9 cellular contexts compared by ENCODE assay signal in genomic region chr12:57888407-57889157, GRCh38. TPM values are rescaled to one million over a fixed set of nuclear protein-coding genes. Genes with fewer than 3 reads are reported as not detected.
A peak's percentile ranks its signal among the peaks of the same experiment; 100 is the strongest.
DNase-seq lines count a peak whose midpoint lies in the region; ATAC-seq, FAIRE-seq and TF ChIP-seq lines count a peak whose summit lies in the region.
"Had no signal": no experiment of that assay in that cellular context is flagged by ENCODE, and none has a peak within 500 bp of the region (broad histone marks: within the 10 kb centered on the region; RNA-seq: fewer than 3 reads in every experiment).

No MANE protein-coding gene starts in this region.

- TF ChIP-seq POLR2A in GM12892 (IDR thresholded peaks at IDR 0.05; ENCODE audit: low read depth, low read length) = no peak

- intact Hi-C loops in pancreas (cut with DNase I) = no loop called here

- H3K36me3 ChIP-seq in pancreas = no peaks in the 10 kb centered on the region

- peaks cover 0 to 13% (median 0%) of the 10 kb centered on the region in 3 donors for H3K4me1 ChIP-seq in pancreas

- DNase-seq in DMS53 (lab: John Stamatoyannopoulos, UW) (peak; percentile 92), NCI-H146 treated with DMSO at 0.1 percent for 48 hours (lab: John Stamatoyannopoulos, UW; ENCODE audit: unreplicated experiment) (peak; percentile 78), fibroblast of the aortic adventitia (ENCODE audit: low read depth) (peak; percentile 76), pancreas (no peak), DMS114 treated with DMSO at 0.1 percent for 48 hours (lab: John Stamatoyannopoulos, UW; ENCODE audit: unreplicated experiment) (no peak), GM12892 (ENCODE audit: insufficient read length) (no peak)
- DNase-seq in stimulated activated CD4-positive, alpha-beta T cell treated with anti-CD3 and anti-CD28 coated beads, Interleukin-4, amount 100 ng/mL, for 1 hour = no peak

- FAIRE-seq in pancreas (lab: Jason Lieb, UNC) (no peak), GM12892 (lab: Jason Lieb, UNC) (no peak)

- H3K4me3 ChIP-seq in WI38 (ENCODE audit: low read depth, low read length) (peak overlapping the region; percentile 32), fibroblast of the aortic adventitia (ENCODE audit: low read depth, low read length) (peak overlapping the region; percentile 40), pancreas (no peak overlapping the region)

- H3K27me3 ChIP-seq in pancreas = no peaks in the 10 kb centered on the region

- H3K9me3 ChIP-seq in pancreas = no peaks in the 10 kb centered on the region

- TF ChIP-seq CTCF in WI38 (IDR thresholded peaks at IDR 0.05; ENCODE audit: low read depth, low read length) (no peak), fibroblast of the aortic adventitia (IDR thresholded peaks at IDR 0.05; ENCODE audit: insufficient read depth, low read length) (no peak), pancreas (IDR thresholded peaks at IDR 0.05) (no peak)

- H3K27ac ChIP-seq in pancreas = peak overlapping the region in 1 of 4 donors; percentile 14
- H3K27ac ChIP-seq: HL-60 had no signal

- peak in 3 of 4 donors; percentile 37 to 64 (median 61) for ATAC-seq in pancreas

- WGBS in pancreas, 2 donors = 56 to 62% methylated on average over 15 of the region's 15 CpGs

RNA-seq across cellular contexts. Expression of gene CTDSP2, which starts 42.1 kb away (rescaled TPM):
- total RNA-seq in fibroblast of the aortic adventitia (ENCODE audit: low replicate concordance) (90.7 and 128 TPM in 2 replicates), pancreas (100 to 1,000 TPM in 2 of 6 donors, 10 to 100 TPM in 4; 88.8 to 165 (median 94.5) TPM)
- polyA plus RNA-seq in pancreas = 10 to 100 TPM; 38.7 to 48.6 TPM
- polyA plus RNA-seq in GM12892 (2012; ENCODE audit: missing spikeins) = 44.9 TPM

RNA-seq across cellular contexts. Expression of gene ATP23, which starts 52.8 kb away (rescaled TPM):
- total RNA-seq in fibroblast of the aortic adventitia (ENCODE audit: low replicate concordance) = 5.6 and 10.1 TPM in 2 replicates
- total RNA-seq in pancreas = 1 to 10 TPM; 2.7 to 5.0 (median 4.1) TPM
- polyA plus RNA-seq in pancreas = 1 to 10 TPM; 3.8 to 5.7 TPM
- 9.5 TPM for polyA plus RNA-seq in GM12892 (2012; ENCODE audit: missing spikeins)

Comparison
In these comparisons a context has a peak if more than half of its experiments do, and no peak if none do; other contexts are left out.
1. DNase-seq: peak in DMS53 (single experiment), NCI-H146 treated with DMSO at 0.1 percent for 48 hours (single experiment) and fibroblast of the aortic adventitia (single experiment); none in pancreas (0 of 6), DMS114 treated with DMSO at 0.1 percent for 48 hours (single experiment), GM12892 (single experiment) and stimulated activated CD4-positive, alpha-beta T cell treated with anti-CD3 and anti-CD28 coated beads, Interleukin-4, amount 100 ng/mL, for 1 hour (single experiment).
2. H3K4me3 ChIP-seq: peak in WI38 (single experiment) and fibroblast of the aortic adventitia (single experiment); none in pancreas (0 of 4).